8 cellular contexts compared by ENCODE assay signal in genomic region chr9:126860757-126861466, GRCh38. TPM values are rescaled to one million over a fixed set of nuclear protein-coding genes. Genes with fewer than 3 reads are reported as not detected.
DNase-seq lines count a peak whose midpoint lies in the region; ATAC-seq and TF ChIP-seq lines count a peak whose summit lies in the region.

No MANE protein-coding gene starts in this region.

- H2AK9ac ChIP-seq in IMR-90 (replicated peaks; ENCODE audit: low read depth, low read length, poor library complexity): peak overlapping the region; percentile 96

- peaks cover 37 to 44% of the 10 kb centered on the region in 2 experiments for H3K79me1 ChIP-seq in IMR-90 (ENCODE audit: low read depth in 1 of 2, low read length in 2 of 2)
- H3K79me1 ChIP-seq in trophoblast cell (ENCODE audit: low read length): peaks cover 11% of the 10 kb centered on the region

- no peak for TF ChIP-seq RAD21 in IMR-90 (IDR thresholded peaks at IDR 0.05; ENCODE audit: low read length)

- no peak overlapping the region; the same call in 2 of the 3 replicates for H2BK15ac ChIP-seq in IMR-90 (ENCODE audit: low read depth, low read length)

- peak overlapping the region; percentile 45 for H4K12ac ChIP-seq in trophoblast cell (ENCODE audit: low read depth, low read length)

- H3K36me3 ChIP-seq in IMR-90 (ENCODE audit: control insufficient read depth, insufficient read depth, low read length): peaks cover 9% of the 10 kb centered on the region
- H3K36me3 ChIP-seq in trophoblast cell (ENCODE audit: control insufficient read depth in 1 of 2, insufficient read depth in 2 of 2, low read length in 2 of 2): peaks cover 3 to 10% of the 10 kb centered on the region in 2 experiments

- peak overlapping the region; percentile 74 for H2BK5ac ChIP-seq in IMR-90 (ENCODE audit: low read depth, low read length, poor library complexity, severe bottlenecking)
- H2BK5ac ChIP-seq in trophoblast cell (ENCODE audit: low read depth, low read length, poor library complexity): peak overlapping the region; percentile 66

- H3K9me3 ChIP-seq in IMR-90 (ENCODE audit: control insufficient read depth, insufficient read depth, low read length): no peaks in the 10 kb centered on the region
- no peaks in the 10 kb centered on the region for H3K9me3 ChIP-seq in trophoblast cell (ENCODE audit: insufficient read depth, low read depth, low read length)

- H3K27me3 ChIP-seq in IMR-90 (ENCODE audit: control insufficient read depth, insufficient read depth, low read length) (peaks cover 19% of the 10 kb centered on the region), trophoblast cell (ENCODE audit: insufficient read depth, low read length) (no peaks in the 10 kb centered on the region)

- H3K56ac ChIP-seq in IMR-90 (ENCODE audit: extremely low read depth, insufficient read depth, low read length): peak overlapping the region; percentile 51; the same call in 1 of the 2 replicates

- H2BK120ac ChIP-seq in IMR-90 (ENCODE audit: low read depth, low read length): no peak overlapping the region; the same call in 1 of the 2 replicates
- peak overlapping the region; percentile 72 for H2BK120ac ChIP-seq in trophoblast cell (ENCODE audit: insufficient read depth, low read length, poor library complexity)

- H3K4ac ChIP-seq in IMR-90 (ENCODE audit: low read depth, low read length): peak overlapping the region; percentile 31
- peak overlapping the region; percentile 43 for H3K4ac ChIP-seq in trophoblast cell (ENCODE audit: low read depth, low read length)

- peaks cover 37% of the 10 kb centered on the region for H4K20me1 ChIP-seq in IMR-90 (ENCODE audit: insufficient read depth, low read length)

- ATAC-seq in GM21619 (IDR thresholded peaks at IDR 0.05; ENCODE audit: unreplicated experiment) (peak; percentile 22), IMR-90 (ENCODE audit: low read depth) (peak; percentile 70)

- peak overlapping the region; percentile 66 for H3K18ac ChIP-seq in IMR-90 (ENCODE audit: low read depth, low read length)
- H3K18ac ChIP-seq in trophoblast cell (ENCODE audit: low read length): peak overlapping the region; percentile 83

- no TSS peak for BruUV-seq in IMR-90 (replicated peaks; lab: Mats Ljungman, UMichigan)

- peak overlapping the region; percentile 99 for H3K4me2 ChIP-seq in IMR-90 (ENCODE audit: low read depth, low read length)
- H3K4me2 ChIP-seq in trophoblast cell (ENCODE audit: low read length): peak overlapping the region; percentile 63

- H3K27ac ChIP-seq in IMR-90 (ENCODE audit: insufficient read depth, low read length) (peak overlapping the region; percentile 75), trophoblast cell (ENCODE audit: low read depth, low read length) (peak overlapping the region; percentile 82)

- H2AK5ac ChIP-seq in IMR-90 (ENCODE audit: low read depth, low read length): peak overlapping the region; percentile 80
- peak overlapping the region; percentile 45 for H2AK5ac ChIP-seq in trophoblast cell (ENCODE audit: low read length)

- H2AFZ ChIP-seq in IMR-90 (replicated peaks; ENCODE audit: low read length, poor library complexity) (peak overlapping the region; percentile 91), trophoblast cell (ENCODE audit: insufficient read depth, low read length, poor library complexity) (peak overlapping the region; percentile 88)

- POLR2A ChIA-PET in IMR-90 (lab: Charles Lee; ENCODE audit: unreplicated experiment): no interaction called here

- peaks cover 9% of the 10 kb centered on the region for H3K79me2 ChIP-seq in trophoblast cell (ENCODE audit: control insufficient read depth, insufficient read depth, low read length, poor library complexity)

- DNase-seq in Daoy (ENCODE audit: low read depth): peak; percentile 40
- no peak for DNase-seq in IMR-90
- DNase-seq in activated T-cell treated with anti-CD3 and anti-CD28 coated beads, Interleukin-2, amount 50 U/mL, for 48 hours: peak; percentile 33 to 53
- DNase-seq in germinal center (ENCODE audit: low spot score): peak; percentile 21
- peak; percentile 18 to 53 for DNase-seq in trophoblast cell
- no peak for DNase-seq in NCI-H446 (lab: John Stamatoyannopoulos, UW)
- DNase-seq in NOMO-1 treated with DMSO at 0.1 percent for 48 hours (lab: John Stamatoyannopoulos, UW; ENCODE audit: unreplicated experiment): no peak

- intact Hi-C loops in IMR-90 (cut with micrococcal nuclease): no loop called here

- no peak for TF ChIP-seq POLR2A in IMR-90 (IDR thresholded peaks at IDR 0.05; ENCODE audit: low read depth, low read length)

- H3K9ac ChIP-seq in IMR-90 (ENCODE audit: low read depth, low read length): peak overlapping the region; percentile 87
- peak overlapping the region; percentile 60 for H3K9ac ChIP-seq in trophoblast cell (ENCODE audit: low read length)

- peak overlapping the region; percentile 50 for H3K23ac ChIP-seq in IMR-90 (ENCODE audit: low read depth, low read length)
- H3K23ac ChIP-seq in trophoblast cell (ENCODE audit: low read length): no peak overlapping the region

- H3K4me3 ChIP-seq in IMR-90 (ENCODE audit: insufficient read depth, low read depth, low read length): peak overlapping the region; percentile 72
- H3K4me3 ChIP-seq in trophoblast cell (ENCODE audit: low read depth, low read length): peak overlapping the region; percentile 93

- peaks cover 9% of the 10 kb centered on the region; the same call in 1 of the 2 replicates for H3K9me1 ChIP-seq in IMR-90 (ENCODE audit: insufficient read depth, low read length)

- CTCF ChIA-PET in IMR-90 (lab: Yijun Ruan, JAX): interaction anchor here (0.5 kb wide), 1 partner anchor 98 kb away, joined by 6 read pairs; no protein-coding TSS in a partner anchor

- H2BK20ac ChIP-seq in IMR-90 (ENCODE audit: low read depth, low read length): no peak overlapping the region

- in situ Hi-C loops in IMR-90 (cut with MboI; ENCODE audit: low sequenced_read_pairs): no loop called here

- H2BK12ac ChIP-seq in trophoblast cell (ENCODE audit: low read length): no peak overlapping the region

- TF ChIP-seq CTCF in IMR-90 (conservative IDR thresholded peaks at IDR 0.05; ENCODE audit: low read depth, low read length): no peak

- H3K14ac ChIP-seq in IMR-90 (replicated peaks; ENCODE audit: low read depth, low read length) (peak overlapping the region; percentile 76), trophoblast cell (ENCODE audit: low read length) (peak overlapping the region; percentile 92)

- 6% methylated on average over 13 of the region's 71 CpGs; no CpG with 5 or more reads in 1 of the 2 experiments for WGBS in IMR-90 (ENCODE audit: extremely low coverage in 2 of 2, insufficient read length in 1 of 2), 2 experiments
- WGBS in trophoblast cell (ENCODE audit: extremely low coverage, insufficient coverage, insufficient read length): no CpG with 5 or more reads among the region's 71 CpGs

- H4K91ac ChIP-seq in IMR-90 (ENCODE audit: insufficient read depth, low read depth, low read length) (peak overlapping the region; percentile 78), trophoblast cell (ENCODE audit: low read depth, low read length) (peak overlapping the region; percentile 87)

- H4K8ac ChIP-seq in IMR-90 (ENCODE audit: low read depth in 2 of 2, low read length in 2 of 2) (peak overlapping the region; percentile 9 to 53; a peak in 2 of 4 replicates), trophoblast cell (ENCODE audit: low read depth, low read length) (peak overlapping the region; percentile 72)

- H4K5ac ChIP-seq in IMR-90 (ENCODE audit: low read depth, low read length): peak overlapping the region; percentile 78

- dilution Hi-C loops in IMR-90 (cut with HindIII; ENCODE audit: low sequenced_read_pairs, unreplicated experiment): no loop called here

- H3K4me1 ChIP-seq in IMR-90 (ENCODE audit: control insufficient read depth, insufficient read depth, low read length) (peaks cover 7% of the 10 kb centered on the region), trophoblast cell (ENCODE audit: control insufficient read depth in 1 of 2, insufficient read depth in 2 of 2, low read length in 2 of 2) (peaks cover 9 to 13% of the 10 kb centered on the region in 2 experiments)

TF ChIP-seq in IMR-90, 13 proteins besides CTCF, POLR2A, EP300 and RAD21:
- TF ChIP-seq MAFK (IDR thresholded peaks at IDR 0.05; ENCODE audit: low read depth, low read length) (no peak), RCOR1 (IDR thresholded peaks at IDR 0.05; ENCODE audit: insufficient replicate concordance, low read length) (no peak), USF2 (IDR thresholded peaks at IDR 0.05; ENCODE audit: low read depth, low read length) (no peak), NFE2L2 (IDR thresholded peaks at IDR 0.05; ENCODE audit: low read depth, low read length) (no peak), MAZ (IDR thresholded peaks at IDR 0.05; ENCODE audit: borderline replicate concordance, low read depth, low read length) (no peak), CEBPB (IDR thresholded peaks at IDR 0.05; ENCODE audit: low read depth, low read length) (no peak), FOS (IDR thresholded peaks at IDR 0.05; ENCODE audit: low read depth, low read length) (no peak), SMC3 (IDR thresholded peaks at IDR 0.05; ENCODE audit: low read depth, low read length) (no peak)

RNA-seq across cellular contexts. Expression of gene ZBTB34, which starts 0.5 kb away (rescaled TPM):
- 4.7 and 5.5 TPM in 2 replicates for total RNA-seq in Daoy (2014; rRNA removed; shearing (Covaris generic))
- 2.7 and 3.9 TPM in 2 replicates for total RNA-seq in IMR-90 (2012; rRNA removed)
- polyA plus RNA-seq in IMR-90 (2012; rRNA removed): 2.8 and 3.1 TPM in 2 replicates
- 1.1 and 1.8 TPM in 2 replicates for polyA plus RNA-seq in IMR-90 (2012; cell fraction: cytosol; rRNA removed)
- polyA plus RNA-seq in IMR-90 (2012; cell fraction: nucleus; rRNA removed; ENCODE audit: low replicate concordance): 2.1 and 6.2 TPM in 2 replicates
- polyA plus RNA-seq in trophoblast cell (2013): 9.6 and 9.9 TPM in 2 replicates

RNA-seq across cellular contexts. Expression of gene RALGPS1, which starts 53.7 kb away (rescaled TPM):
- total RNA-seq in Daoy (2014; rRNA removed; shearing (Covaris generic)): 4.9 and 18.7 TPM in 2 replicates
- 0.90 and 2.5 TPM in 2 replicates for total RNA-seq in IMR-90 (2012; rRNA removed)
- 1.5 and 2.8 TPM in 2 replicates for polyA plus RNA-seq in IMR-90 (2012; rRNA removed)
- polyA plus RNA-seq in IMR-90 (2012; cell fraction: cytosol; rRNA removed): 0.37 and 1.1 TPM in 2 replicates
- polyA plus RNA-seq in IMR-90 (2012; cell fraction: nucleus; rRNA removed; ENCODE audit: low replicate concordance): 3.3 and 7.7 TPM in 2 replicates
- polyA plus RNA-seq in trophoblast cell (2013): 2.5 and 2.9 TPM in 2 replicates

RNA-seq across cellular contexts. Expression of gene ZBTB43, which starts 56.1 kb away (rescaled TPM):
- 8.0 and 8.7 TPM in 2 replicates for total RNA-seq in Daoy (2014; rRNA removed; shearing (Covaris generic))
- 12.2 and 15.1 TPM in 2 replicates for total RNA-seq in IMR-90 (2012; rRNA removed)
- 4.1 and 4.5 TPM in 2 replicates for polyA plus RNA-seq in IMR-90 (2012; rRNA removed)
- polyA plus RNA-seq in IMR-90 (2012; cell fraction: cytosol; rRNA removed): 1.6 and 2.2 TPM in 2 replicates
- 3.0 and 7.5 TPM in 2 replicates for polyA plus RNA-seq in IMR-90 (2012; cell fraction: nucleus; rRNA removed; ENCODE audit: low replicate concordance)
- 10.3 and 10.5 TPM in 2 replicates for polyA plus RNA-seq in trophoblast cell (2013)

Comparison
In these comparisons a context has a peak if more than half of its experiments do, and no peak if none do; other contexts are left out.
1. DNase-seq: peak in Daoy (single experiment), activated T-cell treated with anti-CD3 and anti-CD28 coated beads, Interleukin-2, amount 50 U/mL, for 48 hours (2 of 2), germinal center (single experiment) and trophoblast cell (2 of 2); none in IMR-90 (single experiment), NCI-H446 (0 of 2) and NOMO-1 treated with DMSO at 0.1 percent for 48 hours (single experiment).